21 cellular contexts compared by ENCODE assay signal in the genomic region with DNA sequence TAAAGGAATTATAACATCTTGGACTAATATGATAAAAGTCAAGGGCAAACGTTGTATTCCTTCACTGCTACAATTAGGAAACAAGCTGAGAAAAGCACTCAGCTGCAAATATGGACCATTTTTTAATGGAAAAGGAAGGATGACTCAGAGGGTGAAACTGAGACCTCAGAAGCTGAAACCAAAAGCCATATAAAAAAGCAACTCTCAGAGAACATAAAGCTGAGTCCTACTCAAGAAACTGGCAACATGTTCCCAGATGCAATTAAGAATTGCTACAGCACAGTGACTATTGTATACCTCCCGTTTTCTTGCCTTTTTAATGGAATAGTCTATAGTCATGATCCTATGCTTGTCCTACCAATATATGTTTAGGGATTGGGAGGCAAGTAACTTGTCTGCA.
"Had no signal": no experiment of that assay in that cellular context is flagged by ENCODE, and none has a peak within 500 bp of the region (broad histone marks: within the 10 kb centered on the region; RNA-seq: fewer than 3 reads in every experiment).

No MANE protein-coding gene starts in this region.

- H3K27me3 ChIP-seq: breast epithelium had no signal

- H3K4me3 ChIP-seq: breast epithelium, PC-9 had no signal

- ATAC-seq: activated CD8-positive, alpha-beta memory T cell treated with anti-CD3 and anti-CD28 coated beads, Interleukin-2, amount 10 ng/mL, durations not matched to agents 7 days and 5 days; activated CD8-positive, alpha-beta T cell treated with anti-CD3 and anti-CD28 coated beads, Interleukin-2, amount 10 ng/mL, durations not matched to agents 7 days and 5 days; WTC11 had no signal

- H3K36me3 ChIP-seq: breast epithelium had no signal

- DNase-seq: activated CD4-positive, alpha-beta T cell treated with anti-CD3 and anti-CD28 coated beads for 48 hours; activated CD4-positive, alpha-beta T cell treated with anti-CD3 and anti-CD28 coated beads, Interleukin-2, amount 50 U/mL, for 4 hours; activated CD4-positive, CD25-positive, alpha-beta regulatory T cell treated with anti-CD3 and anti-CD28 coated beads, Interleukin-2, amount 50 U/mL, for 72 hours; activated CD8-positive, alpha-beta memory T cell treated with anti-CD3 and anti-CD28 coated beads, Interleukin-2, amount 10 ng/mL, durations not matched to agents 7 days and 5 days; activated CD8-positive, alpha-beta T cell treated with anti-CD3 and anti-CD28 coated beads, Interleukin-2, amount 10 ng/mL, durations not matched to agents 7 days and 5 days; activated effector memory CD4-positive, alpha-beta T cell treated with Interleukin-2 at 50 U/mL for 16 hours; activated naive CD4-positive, alpha-beta T cell; activated T-cell treated with anti-CD3 and anti-CD28 coated beads, Interleukin-2, amount 50 U/mL, for 24 hours; aorta; central memory CD4-positive, alpha-beta T cell; NCI-H1092; NCI-H1417; NCI-H1930; NCI-H2171; NCI-H345; NCI-H510A; NCI-H69; PC-9; SHP77 treated with DMSO at 0.1 percent for 48 hours had no signal
